13 cellular contexts compared by ENCODE assay signal in the genomic region with DNA sequence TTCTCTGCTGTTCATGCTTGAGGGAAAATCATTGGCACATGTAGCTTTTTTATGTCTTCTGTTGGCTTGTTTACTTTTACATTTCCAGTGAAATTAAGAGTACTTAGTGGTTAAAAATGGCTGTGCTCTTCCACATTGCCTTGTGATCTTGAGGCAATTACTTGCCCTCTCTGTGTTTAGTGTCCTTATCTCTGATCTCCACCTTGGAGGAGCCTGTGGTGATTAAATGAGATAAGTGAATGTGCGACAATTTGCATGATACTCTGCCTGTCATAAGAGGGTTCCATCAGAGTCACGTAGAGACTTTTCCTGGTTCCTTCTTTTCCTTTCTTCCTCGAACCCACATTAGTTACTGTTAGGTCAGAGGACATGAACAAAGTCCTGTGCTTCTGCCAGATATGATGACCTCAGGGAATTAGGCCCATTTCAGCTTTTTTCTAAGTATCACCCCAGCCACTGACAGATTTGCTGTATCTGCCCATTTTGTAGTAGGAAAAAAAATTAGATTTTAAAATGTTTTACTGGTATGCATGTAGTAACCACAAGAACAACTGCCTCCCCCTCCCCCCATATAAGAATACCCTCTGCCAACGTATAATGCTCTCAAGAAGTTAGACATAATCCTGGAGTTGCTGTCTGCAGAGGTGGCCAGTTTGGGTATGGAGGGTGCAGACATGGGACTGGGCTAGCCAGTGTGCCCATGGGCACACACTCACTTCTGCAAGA. TPM values are rescaled to one million over a fixed set of nuclear protein-coding genes. Genes with fewer than 3 reads are reported as not detected.
DNase-seq lines count a peak whose midpoint lies in the region; ATAC-seq and TF ChIP-seq lines count a peak whose summit lies in the region.
"Had no signal": no experiment of that assay in that cellular context is flagged by ENCODE, and none has a peak within 500 bp of the region (broad histone marks: within the 10 kb centered on the region; RNA-seq: fewer than 3 reads in every experiment).

No MANE protein-coding gene starts in this region.

- ATAC-seq in Right ventricle myocardium superior (ENCODE audit: poor library complexity): peak; percentile 41

- DNase-seq in Right ventricle myocardium superior: no peak
- no peak for DNase-seq in left ventricle myocardium inferior
- DNase-seq in OCI-M2 (lab: John Stamatoyannopoulos, UW; ENCODE audit: unreplicated experiment): peak; percentile 49
- DNase-seq in fibroblast of the aortic adventitia (ENCODE audit: low read depth): peak; percentile 5
- no peak for DNase-seq in transverse colon
- no peak for DNase-seq in 8988T
- no peak for DNase-seq in inferior parietal cortex (ENCODE audit: extremely low spot score)
- DNase-seq in dedifferentiated amniotic fluid mesenchymal stem cell (ENCODE audit: extremely low spot score): no peak
- DNase-seq: C1 segment of cervical spinal cord; mammary epithelial cell; NCI-H187 treated with DMSO at 0.1 percent for 48 hours; stimulated activated CD4-positive, alpha-beta T cell treated with anti-CD3 and anti-CD28 coated beads, Interleukin-1b, Interleukin-23, amount 100 ng/mL, for 48 hours; stomach had no signal

- H3K4me1 ChIP-seq in left ventricle myocardium inferior (peaks cover 29% of the 10 kb centered on the region), transverse colon (peaks cover 18 to 48% (median 34%) of the 10 kb centered on the region in 4 donors)

- no peak for TF ChIP-seq POLR2A in transverse colon (IDR thresholded peaks at IDR 0.05)

- H3K27ac ChIP-seq in left ventricle myocardium inferior (replicated peaks) (no peak overlapping the region), transverse colon (peak overlapping the region; percentile 11 to 20 (median 15))

- intact Hi-C loops in Right ventricle myocardium superior (cut with DNase I) (no loop called here), left ventricle myocardium inferior (cut with micrococcal nuclease) (no loop called here), transverse colon (cut with DNase I; ENCODE audit: low total_unique reads) (no loop called here)

- TF ChIP-seq CTCF in left ventricle myocardium inferior (IDR thresholded peaks at IDR 0.05; ENCODE audit: borderline replicate concordance) (no peak), fibroblast of the aortic adventitia (IDR thresholded peaks at IDR 0.05; ENCODE audit: insufficient read depth, low read length) (no peak), transverse colon (IDR thresholded peaks at IDR 0.05) (no peak)

- H3K36me3 ChIP-seq in left ventricle myocardium inferior (no peaks in the 10 kb centered on the region), transverse colon (no peaks in the 10 kb centered on the region)
- H3K36me3 ChIP-seq: stomach had no signal

- H3K4me3 ChIP-seq in left ventricle myocardium inferior: no peak overlapping the region
- H3K4me3 ChIP-seq in fibroblast of the aortic adventitia (ENCODE audit: low read depth, low read length): no peak overlapping the region
- no peak overlapping the region for H3K4me3 ChIP-seq in transverse colon
- H3K4me3 ChIP-seq: stomach had no signal

- TF ChIP-seq EP300 in transverse colon (IDR thresholded peaks at IDR 0.05; ENCODE audit: low read depth): no peak

- H3K27me3 ChIP-seq in left ventricle myocardium inferior (ENCODE audit: low read depth) (no peaks in the 10 kb centered on the region), transverse colon (no peaks in the 10 kb centered on the region)
- H3K27me3 ChIP-seq: stomach had no signal

- WGBS in transverse colon (ENCODE audit: low coverage in 1 of 2), 2 donors: 61 to 77% methylated on average over 4 of the region's 4 CpGs

- in situ Hi-C loops in transverse colon (cut with MboI; ENCODE audit: low pct_ligation_motif_present in 1 of 4, low pct_unique_long_range_greater_than_20kb in 1 of 4, low sequenced_read_pairs in 3 of 4): no loop called here

- H3K9me3 ChIP-seq in left ventricle myocardium inferior (replicated peaks) (no peaks in the 10 kb centered on the region), transverse colon (no peaks in the 10 kb centered on the region)
- H3K9me3 ChIP-seq: stomach had no signal

RNA-seq across cellular contexts. Expression of a gene that starts 51.9 kb away (rescaled TPM):
- total RNA-seq in Right ventricle myocardium superior (2.0 TPM), left ventricle myocardium inferior (2.3 TPM), fibroblast of the aortic adventitia (ENCODE audit: low replicate concordance) (2.4 and 6.1 TPM in 2 replicates), transverse colon (10 to 100 TPM; 20.2 to 26.9 (median 22.5) TPM)

Comparison
In these comparisons a context has a peak if more than half of its experiments do, and no peak if none do; other contexts are left out.
1. DNase-seq: peak in OCI-M2 (single experiment) and fibroblast of the aortic adventitia (single experiment); none in Right ventricle myocardium superior (single experiment), left ventricle myocardium inferior (single experiment), transverse colon (single experiment), 8988T (single experiment), inferior parietal cortex (single experiment) and dedifferentiated amniotic fluid mesenchymal stem cell (single experiment).